In the genomic region with DNA sequence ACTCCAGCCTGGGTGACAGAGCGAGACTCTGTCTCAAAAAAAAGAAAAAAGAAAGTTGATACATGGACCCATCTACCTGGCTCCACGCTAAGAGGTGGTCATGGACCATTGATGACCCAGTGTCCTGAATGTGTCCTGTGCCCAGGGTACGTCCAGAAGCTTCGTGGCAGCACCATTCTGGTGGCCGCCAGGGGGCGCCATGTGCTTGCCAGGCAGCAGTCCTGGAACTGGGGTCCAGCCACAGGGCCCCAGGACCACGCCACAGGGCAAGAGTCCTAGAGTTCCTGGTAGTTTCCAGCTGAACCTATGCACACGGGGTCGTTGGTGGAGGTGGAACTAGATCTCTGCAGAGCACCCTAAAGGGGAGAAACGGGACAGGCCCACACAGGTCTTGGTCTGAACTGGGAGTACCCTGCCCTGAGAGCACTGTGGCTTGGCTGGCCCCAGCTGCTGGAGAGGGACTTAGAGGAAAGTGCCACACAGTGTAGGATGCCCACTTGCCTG, we compare ENCODE assay signal across 8 cellular contexts. TPM values are rescaled to one million over a fixed set of nuclear protein-coding genes. Genes with fewer than 3 reads are reported as not detected.
A peak's percentile ranks its signal among the peaks of the same experiment; 100 is the strongest.
DNase-seq lines count a peak whose midpoint lies in the region; ATAC-seq, FAIRE-seq and TF ChIP-seq lines count a peak whose summit lies in the region.

No MANE protein-coding gene starts in this region.

- TF ChIP-seq POLR2A in A549 (IDR thresholded peaks at IDR 0.05; ENCODE audit: low read length), result no peak
- no peak for TF ChIP-seq POLR2A in prostate gland (IDR thresholded peaks at IDR 0.05)

- TF ChIP-seq EP300 in A549 (IDR thresholded peaks at IDR 0.05), result no peak

- ATAC-seq in A549, result peak; percentile 85 to 96
- no peak for ATAC-seq in Right ventricle myocardium superior (ENCODE audit: poor library complexity)

- H3K27ac ChIP-seq in A549 (peak overlapping the region; percentile 54 to 71), prostate gland (no peak overlapping the region)

- H3K4me3 ChIP-seq in A549 (no peak overlapping the region), prostate gland (no peak overlapping the region)

- POLR2A ChIA-PET in A549 (lab: Yijun Ruan, JAX), result interaction anchor here (1.5 kb wide), 1 partner anchor 14 kb away, joined by 3 read pairs; no protein-coding TSS in a partner anchor

- in situ Hi-C loops in SK-MEL-5 (cut with HindIII; ENCODE audit: low pct_unique_long_range_greater_than_20kb, low sequenced_read_pairs), result no loop called here

- H3K36me3 ChIP-seq in prostate gland, result no peaks in the 10 kb centered on the region

- no peak overlapping the region for H3K4me2 ChIP-seq in A549

- TF ChIP-seq RAD21 in A549 (conservative IDR thresholded peaks at IDR 0.05 in 1 of 2, IDR thresholded peaks at IDR 0.05 in 1 of 2), result peak; percentile 98 to 99

- WGBS in A549 (ENCODE audit: missing lambda C conversion rate), result 18% methylated on average over 10 of the region's 10 CpGs
- WGBS in prostate gland, result 34% methylated on average over 10 of the region's 10 CpGs

- DNase-seq in A549 (ENCODE audit: low read depth in 1 of 2, low spot score in 1 of 2) (peak; percentile 75 to 87), GM19239 (ENCODE audit: insufficient read length, low spot score) (peak; percentile 49), SK-MEL-5 (ENCODE audit: low read depth, low spot score) (peak; percentile 76), Right ventricle myocardium superior (peak; percentile 74), prostate gland (ENCODE audit: low spot score) (peak; percentile 33), urothelium cell line (ENCODE audit: low spot score) (peak; percentile 50), NCI-H1694 treated with DMSO at 0.1 percent for 48 hours (lab: John Stamatoyannopoulos, UW) (no peak)
- DNase-seq in activated naive CD4-positive, alpha-beta T cell treated with Interleukin-2 at 50 U/mL for 16 hours, result peak; percentile 73

- CTCF ChIA-PET in A549 (lab: Yijun Ruan, JAX), result interaction anchor here (0.6 to 33.6 kb wide), 70 partner anchors 15 to 628 kb away, joined by 3 to 612 read pairs (median 7); a partner anchor contains a TSS

- H3K4me1 ChIP-seq in A549 (peaks cover 22% of the 10 kb centered on the region), prostate gland (replicated peaks) (no peaks in the 10 kb centered on the region)

- no peaks in the 10 kb centered on the region for H3K27me3 ChIP-seq in prostate gland (replicated peaks; ENCODE audit: insufficient read depth)

- H3K9me3 ChIP-seq in A549, result peaks cover 7% of the 10 kb centered on the region; the same call in 2 of the 3 replicates
- no peaks in the 10 kb centered on the region for H3K9me3 ChIP-seq in prostate gland

- peak; percentile 99 for TF ChIP-seq CTCF in A549 (IDR thresholded peaks at IDR 0.05)
- TF ChIP-seq CTCF in prostate gland (IDR thresholded peaks at IDR 0.05), result peak; percentile 32 to 68 (median 58)

- FAIRE-seq in A549 (lab: Jason Lieb, UNC), result peak; percentile 99
- no peak for FAIRE-seq in GM19239 (lab: Jason Lieb, UNC)
- peak; percentile 20 for FAIRE-seq in urothelium cell line (lab: Jason Lieb, UNC)

- intact Hi-C loops in Right ventricle myocardium superior (cut with DNase I) (no loop called here), prostate gland (cut with DNase I) (no loop called here)

TF ChIP-seq in A549, 52 proteins besides CTCF, POLR2A, EP300 and RAD21:
- TF ChIP-seq EHMT2 (IDR thresholded peaks at IDR 0.05; ENCODE audit: low read depth) (no peak), FOXS1 (CRISPR knock-in tag; IDR thresholded peaks at IDR 0.05) (no peak), EHF (CRISPR knock-in tag; IDR thresholded peaks at IDR 0.05) (no peak), BHLHE40 (IDR thresholded peaks at IDR 0.05; ENCODE audit: low read depth, low read length) (0 out of 2 replicates have a peak, but pooled peaks have one; percentile 10), FOSB (CRISPR knock-in tag; IDR thresholded peaks at IDR 0.05) (no peak), GATA3 (IDR thresholded peaks at IDR 0.05; ENCODE audit: borderline replicate concordance) (no peak), HOXB5 (CRISPR knock-in tag; IDR thresholded peaks at IDR 0.05) (no peak), RCOR1 (IDR thresholded peaks at IDR 0.05; ENCODE audit: low read depth, low read length) (0 out of 2 replicates have a peak, but pooled peaks have one; percentile 10), SMC3 (IDR thresholded peaks at IDR 0.05) (peak; percentile 99)
- TF ChIP-seq, protein P1, sequence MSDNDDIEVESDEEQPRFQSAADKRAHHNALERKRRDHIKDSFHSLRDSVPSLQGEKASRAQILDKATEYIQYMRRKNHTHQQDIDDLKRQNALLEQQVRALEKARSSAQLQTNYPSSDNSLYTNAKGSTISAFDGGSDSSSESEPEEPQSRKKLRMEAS (IDR thresholded peaks at IDR 0.05), result peak; percentile 50; the same call in 1 of the 2 replicates
- TF ChIP-seq, protein P2, sequence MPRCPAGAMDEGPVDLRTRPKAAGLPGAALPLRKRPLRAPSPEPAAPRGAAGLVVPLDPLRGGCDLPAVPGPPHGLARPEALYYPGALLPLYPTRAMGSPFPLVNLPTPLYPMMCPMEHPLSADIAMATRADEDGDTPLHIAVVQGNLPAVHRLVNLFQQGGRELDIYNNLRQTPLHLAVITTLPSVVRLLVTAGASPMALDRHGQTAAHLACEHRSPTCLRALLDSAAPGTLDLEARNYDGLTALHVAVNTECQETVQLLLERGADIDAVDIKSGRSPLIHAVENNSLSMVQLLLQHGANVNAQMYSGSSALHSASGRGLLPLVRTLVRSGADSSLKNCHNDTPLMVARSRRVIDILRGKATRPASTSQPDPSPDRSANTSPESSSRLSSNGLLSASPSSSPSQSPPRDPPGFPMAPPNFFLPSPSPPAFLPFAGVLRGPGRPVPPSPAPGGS (IDR thresholded peaks at IDR 0.05), result no peak
- TF ChIP-seq, protein P3, sequence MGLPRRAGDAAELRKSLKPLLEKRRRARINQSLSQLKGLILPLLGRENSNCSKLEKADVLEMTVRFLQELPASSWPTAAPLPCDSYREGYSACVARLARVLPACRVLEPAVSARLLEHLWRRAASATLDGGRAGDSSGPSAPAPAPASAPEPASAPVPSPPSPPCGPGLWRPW (IDR thresholded peaks at IDR 0.05), result no peak

RNA-seq across cellular contexts. Expression of a gene that starts 19.9 kb away (rescaled TPM):
- polyA plus RNA-seq in A549 (2011; rRNA removed) (13.4 and 15.2 TPM in 2 replicates), A549 (2017; fragmentation: RNase III; extraction: RNeasy Plus Mini Kit Qiagen cat#74134 plus additional on column Dnase treatment) (12.5 to 17.5 TPM (median 14.2 TPM) in 3 replicates)
- polyA plus RNA-seq in A549 (2012; cell fraction: cytosol; rRNA removed), result 13.6 and 15.7 TPM in 2 replicates
- polyA plus RNA-seq in A549 (2012; cell fraction: nucleus; rRNA removed), result 8.4 and 11.9 TPM in 2 replicates
- polyA minus RNA-seq in A549 (2011; rRNA and poly(A)+ RNA removed), result 24.7 and 26.9 TPM in 2 replicates
- 0.32 and 1.0 TPM in 2 replicates for total RNA-seq in SK-MEL-5 (2014; rRNA removed; shearing (Covaris generic))
- 3.5 and 3.9 TPM in 2 replicates for polyA plus RNA-seq in SK-MEL-5 (2015; cell fraction: cytosol; rRNA removed)
- polyA plus RNA-seq in SK-MEL-5 (2015; cell fraction: nucleus; rRNA removed), result 0.33 and 2.3 TPM in 2 replicates
- total RNA-seq in Right ventricle myocardium superior (13.0 TPM), prostate gland (10 to 100 TPM; 15.9 to 26.4 TPM)

RNA-seq across cellular contexts. Expression of a gene that starts 31.9 kb away (rescaled TPM):
- polyA plus RNA-seq in A549 (2011; rRNA removed), result 0.06 and 0.08 TPM in 2 replicates
- 0.05 and 0.08 TPM in 2 replicates for polyA plus RNA-seq in A549 (2012; cell fraction: cytosol; rRNA removed)
- polyA plus RNA-seq in A549 (2012; cell fraction: nucleus; rRNA removed), result 0.07 TPM in 1 of 2 replicates, not detected in the other
- 0.25 to 0.44 TPM (median 0.28 TPM) in 3 replicates for polyA plus RNA-seq in A549 (2017; fragmentation: RNase III; extraction: RNeasy Plus Mini Kit Qiagen cat#74134 plus additional on column Dnase treatment)
- polyA minus RNA-seq in A549 (2011; rRNA and poly(A)+ RNA removed), result 0.41 TPM in 1 of 2 replicates, not detected in the other
- 0.05 TPM in 1 of 2 replicates, not detected in the other for total RNA-seq in SK-MEL-5 (2014; rRNA removed; shearing (Covaris generic))
- polyA plus RNA-seq in SK-MEL-5 (2015; cell fraction: cytosol; rRNA removed), result 0.15 TPM in 1 of 2 replicates, not detected in the other
- not detected in 2 replicates for polyA plus RNA-seq in SK-MEL-5 (2015; cell fraction: nucleus; rRNA removed)
- not detected for total RNA-seq in Right ventricle myocardium superior
- total RNA-seq in prostate gland, result under 1 TPM in 1 of 2 donors, not detected in 1; 0.80 TPM

Comparison
In these comparisons a context has a peak if more than half of its experiments do, and no peak if none do; other contexts are left out.
1. H3K27ac ChIP-seq: peak in A549 (2 of 2); none in prostate gland (0 of 2).